ENCODE assay signal across 8 cellular contexts in genomic region chr14:53295985-53296582, GRCh38.
DNase-seq lines count a peak whose midpoint lies in the region; ATAC-seq, FAIRE-seq and TF ChIP-seq lines count a peak whose summit lies in the region.

No MANE protein-coding gene starts in this region.

- no TSS peak for BruUV-seq in HepG2 (replicated peaks; lab: Mats Ljungman, UMichigan)

- no peaks in the 10 kb centered on the region for H3K36me3 ChIP-seq in brain microvascular endothelial cell (replicated peaks)
- no peaks in the 10 kb centered on the region for H3K36me3 ChIP-seq in HepG2 (replicated peaks in 1 of 2; ENCODE audit: control insufficient read depth in 1 of 2, insufficient read depth in 2 of 2, low read length in 2 of 2)

- no peak overlapping the region for H3K4me2 ChIP-seq in HepG2 (ENCODE audit: low read depth, low read length)

- in situ Hi-C loops in brain microvascular endothelial cell (cut with HindIII; ENCODE audit: low pct_ligation_motif_present, low sequenced_read_pairs) (no loop called here), HepG2 (cut with HindIII; ENCODE audit: extremely low pct_ligation_motif_present, low pct_unique_long_range_greater_than_20kb) (loop anchor here (10.0 kb wide), 1 partner anchor 1049 kb away; no protein-coding TSS in a partner anchor)

- H2AFZ ChIP-seq in HepG2 (ENCODE audit: low read length), result no peak overlapping the region

- TF ChIP-seq EP300 in HepG2 (IDR thresholded peaks at IDR 0.05; ENCODE audit: low read depth in 2 of 2, low read length in 2 of 2) (no peak), HepG2 (CRISPR knock-in tag; IDR thresholded peaks at IDR 0.05; ENCODE audit: borderline replicate concordance) (no peak)

- no peak for ATAC-seq in HepG2
- ATAC-seq in GM19351 (IDR thresholded peaks at IDR 0.05; ENCODE audit: unreplicated experiment), result no peak
- ATAC-seq in GM21447 (IDR thresholded peaks at IDR 0.05; ENCODE audit: unreplicated experiment), result no peak

- WGBS in HepG2 (ENCODE audit: low lambda C conversion rate), result 41% methylated on average over 9 of the region's 9 CpGs

- H3K27me3 ChIP-seq in brain microvascular endothelial cell (replicated peaks) (no peaks in the 10 kb centered on the region), HepG2 (ENCODE audit: control insufficient read depth in 1 of 2, insufficient read depth in 2 of 2, low read length in 2 of 2) (peaks cover 0 to 18% of the 10 kb centered on the region in 2 experiments; a peak in 1 of 5 replicates)

- no peak overlapping the region for H3K4me3 ChIP-seq in brain microvascular endothelial cell (ENCODE audit: low read depth, low read length)
- H3K4me3 ChIP-seq in HepG2 (replicated peaks in 1 of 3; ENCODE audit: insufficient read depth in 1 of 3, low read depth in 2 of 3, low read length in 3 of 3), result no peak overlapping the region

- no peak overlapping the region for H3K27ac ChIP-seq in brain microvascular endothelial cell
- no peak overlapping the region for H3K27ac ChIP-seq in HepG2 (ENCODE audit: extremely low read length, insufficient read depth, low read length)

- POLR2A ChIA-PET in HepG2 (lab: Yijun Ruan, JAX), result no interaction called here

- CTCF ChIA-PET in HepG2 (lab: Yijun Ruan, JAX; ENCODE audit: low intra/inter-chr PET ratio, low total read pairs), result interaction anchor here (1.1 to 2.4 kb wide), 2 partner anchors 9 to 1052 kb away, joined by 3 to 16 read pairs; no protein-coding TSS in a partner anchor

- TF ChIP-seq CTCF in brain microvascular endothelial cell (IDR thresholded peaks at IDR 0.05; ENCODE audit: low read depth, low read length, missing control alignments) (peak; percentile 65), HepG2 (CRISPR knock-in tag; IDR thresholded peaks at IDR 0.05) (peak; percentile 57)

- no peak for TF ChIP-seq RAD21 in HepG2 (CRISPR knock-in tag; IDR thresholded peaks at IDR 0.05)

- H3K9ac ChIP-seq in HepG2 (ENCODE audit: insufficient read depth, low read depth, low read length), result no peak overlapping the region

- no peaks in the 10 kb centered on the region for H3K79me2 ChIP-seq in HepG2 (ENCODE audit: insufficient read depth, low read length)

- 0 out of 2 replicates have a peak, but pooled peaks cover 4% of the 10 kb centered on the region for H4K20me1 ChIP-seq in HepG2 (ENCODE audit: insufficient read depth, low read length)

- TF ChIP-seq POLR2A in HepG2 (IDR thresholded peaks at IDR 0.05; ENCODE audit: insufficient read depth in 1 of 2, low read depth in 2 of 2, low read length in 2 of 2), result no peak

- FAIRE-seq in HepG2 (lab: Jason Lieb, UNC), result peak; percentile 52

- no peaks in the 10 kb centered on the region for H3K9me3 ChIP-seq in HepG2 (ENCODE audit: low read length)

- intact Hi-C loops in HepG2 (cut with micrococcal nuclease; ENCODE audit: unreplicated experiment), result loop anchor here (1.0 kb wide), 1 partner anchor 1052 kb away; no protein-coding TSS in a partner anchor

- no peaks in the 10 kb centered on the region for H3K4me1 ChIP-seq in HepG2 (ENCODE audit: insufficient read depth, low read length)

- DNase-seq in AG08395 (ENCODE audit: low spot score) (peak; percentile 37), Daoy (ENCODE audit: low read depth) (peak; percentile 28), NCI-H2029 (lab: John Stamatoyannopoulos, UW) (peak; percentile 22), brain microvascular endothelial cell (peak; percentile 22), HepG2 (ENCODE audit: low spot score) (peak; percentile 17)
- DNase-seq in activated naive CD4-positive, alpha-beta T cell treated with anti-CD3 and anti-CD28 coated beads, Interleukin-2, amount 50 U/mL, for 16 hours, result no peak

TF ChIP-seq in HepG2, 621 proteins besides CTCF, POLR2A, EP300 and RAD21:
- TF ChIP-seq ZNF574 (CRISPR knock-in tag; IDR thresholded peaks at IDR 0.05) (no peak), KLF6 (CRISPR knock-in tag; IDR thresholded peaks at IDR 0.05) (no peak), MIXL1 (CRISPR knock-in tag; IDR thresholded peaks at IDR 0.05) (0 out of 2 replicates have a peak, but pooled peaks have one; percentile 18), STAG1 (CRISPR knock-in tag; IDR thresholded peaks at IDR 0.05) (peak; percentile 26; the same call in 1 of the 2 replicates), SMC3 (IDR thresholded peaks at IDR 0.05; ENCODE audit: low read length) (peak; percentile 59), RERE (CRISPR knock-in tag; IDR thresholded peaks at IDR 0.05; ENCODE audit: low read depth) (no peak)
